In genomic region chr1:25431495-25432363, GRCh38 we compare ENCODE assay signal across 9 cellular contexts. TPM values are rescaled to one million over a fixed set of nuclear protein-coding genes. Genes with fewer than 3 reads are reported as not detected.
DNase-seq lines count a peak whose midpoint lies in the region; ATAC-seq and TF ChIP-seq lines count a peak whose summit lies in the region.
"Had no signal": no experiment of that assay in that cellular context is flagged by ENCODE, and none has a peak within 500 bp of the region (broad histone marks: within the 10 kb centered on the region; RNA-seq: fewer than 3 reads in every experiment).

No MANE protein-coding gene starts in this region.

- H3K4me2 ChIP-seq in PC-9, result peak overlapping the region; percentile 87

- peak overlapping the region; percentile 73; the same call in 1 of the 2 replicates for H2AFZ ChIP-seq in PC-9

- in situ Hi-C loops in G401 (cut with HindIII; ENCODE audit: low sequenced_read_pairs), result no loop called here

- no peaks in the 10 kb centered on the region; the same call in 1 of the 2 replicates for H3F3A ChIP-seq in PC-9 (ENCODE audit: insufficient read depth, low read depth)

- intact Hi-C loops in PC-9 (cut with micrococcal nuclease; ENCODE audit: unreplicated experiment), result no loop called here

- CTCF ChIA-PET in PC-9 (lab: Charles Lee), result interaction anchor here (0.7 kb wide), 1 partner anchor 74 kb away, joined by 6 read pairs; no protein-coding TSS in a partner anchor

- peak; percentile 64 for DNase-seq in G401 (ENCODE audit: low spot score)
- DNase-seq in PC-9, result no peak
- DNase-seq in effector memory CD4-positive, alpha-beta T cell, result peak in 1 of 3 donors; percentile 0
- no peak for DNase-seq in COLO668 (lab: John Stamatoyannopoulos, UW; ENCODE audit: unreplicated experiment)
- DNase-seq in dedifferentiated amniotic fluid mesenchymal stem cell (ENCODE audit: extremely low spot score), result no peak

- H3K9me3 ChIP-seq in PC-9 (ENCODE audit: insufficient read depth, low read depth), result no peaks in the 10 kb centered on the region
- H3K9me3 ChIP-seq in effector memory CD4-positive, alpha-beta T cell (ENCODE audit: control insufficient read depth, low read length), result no peaks in the 10 kb centered on the region
- no peaks in the 10 kb centered on the region for H3K9me3 ChIP-seq in muscle layer of duodenum (ENCODE audit: control insufficient read depth in 1 of 2, low read length in 2 of 2)

- no peaks in the 10 kb centered on the region for H3K9me2 ChIP-seq in PC-9 (ENCODE audit: insufficient read depth)

- no peaks in the 10 kb centered on the region for H3K36me3 ChIP-seq in PC-9 (ENCODE audit: low read depth)
- H3K36me3 ChIP-seq in effector memory CD4-positive, alpha-beta T cell (ENCODE audit: control insufficient read depth, insufficient read depth, low read length), result no peaks in the 10 kb centered on the region
- no peaks in the 10 kb centered on the region for H3K36me3 ChIP-seq in muscle layer of duodenum (ENCODE audit: control insufficient read depth in 1 of 2, insufficient read depth in 2 of 2, low read length in 2 of 2)

- no peak for TF ChIP-seq CTCF in PC-9 (conservative IDR thresholded peaks at IDR 0.05)

- peaks cover 14% of the 10 kb centered on the region; the same call in 1 of the 2 replicates for H3K4me1 ChIP-seq in PC-9 (replicated peaks; ENCODE audit: insufficient read depth)
- H3K4me1 ChIP-seq in effector memory CD4-positive, alpha-beta T cell (ENCODE audit: control insufficient read depth, insufficient read depth, low read length, poor library complexity, severe bottlenecking), result peaks cover 19% of the 10 kb centered on the region
- H3K4me1 ChIP-seq in muscle layer of duodenum (ENCODE audit: control insufficient read depth in 1 of 2, insufficient read depth in 2 of 2, low read length in 2 of 2), result peaks cover 40 to 43% of the 10 kb centered on the region in 2 donors

- H3K79me2 ChIP-seq in PC-9 (ENCODE audit: low read depth), result peaks cover 19% of the 10 kb centered on the region

- TSS peak; percentile 34 for BruUV-seq in PC-9 (replicated peaks; lab: Mats Ljungman, UMichigan)

- H4K20me1 ChIP-seq in PC-9 (ENCODE audit: insufficient read depth), result no peaks in the 10 kb centered on the region

- H3K27me3 ChIP-seq in PC-9 (ENCODE audit: insufficient read depth, low read depth) (no peaks in the 10 kb centered on the region), muscle layer of duodenum (ENCODE audit: low read depth, low read length) (no peaks in the 10 kb centered on the region)
- H3K27me3 ChIP-seq in effector memory CD4-positive, alpha-beta T cell (replicated peaks; ENCODE audit: control insufficient read depth, insufficient read depth, low read length, poor library complexity, severe bottlenecking), result no peaks in the 10 kb centered on the region

- H3K27ac ChIP-seq in PC-9 (no peak overlapping the region), muscle layer of duodenum (ENCODE audit: low read length) (peak overlapping the region; percentile 76)
- peak overlapping the region; percentile 98 for H3K27ac ChIP-seq in effector memory CD4-positive, alpha-beta T cell (ENCODE audit: insufficient read depth, low read length, poor library complexity, severe bottlenecking)

- POLR2A ChIA-PET in PC-9 (lab: Charles Lee; ENCODE audit: unreplicated experiment), result no interaction called here

- H3K4me3 ChIP-seq in PC-9, result peak overlapping the region; percentile 85
- peak overlapping the region; percentile 70 for H3K4me3 ChIP-seq in effector memory CD4-positive, alpha-beta T cell (ENCODE audit: insufficient read depth, low read depth, low read length, poor library complexity, severe bottlenecking)
- H3K4me3 ChIP-seq in muscle layer of duodenum (ENCODE audit: low read depth in 1 of 2, low read length in 2 of 2), result peak overlapping the region; percentile 71 to 78

- no peak for ATAC-seq in GM19455 (IDR thresholded peaks at IDR 0.05; ENCODE audit: unreplicated experiment)
- no peak for ATAC-seq in GM21529 (IDR thresholded peaks at IDR 0.05; ENCODE audit: unreplicated experiment)

RNA-seq across cellular contexts. Expression of gene MACO1, which starts 1.0 kb away (rescaled TPM):
- 79.2 and 84.0 TPM in 2 replicates for total RNA-seq in G401 (2014; rRNA removed; shearing (Covaris generic))
- total RNA-seq in PC-9 (2021), result 5.9 and 9.6 TPM in 2 replicates

RNA-seq across cellular contexts. Expression of gene RHCE, which starts 11.1 kb away (rescaled TPM):
- 0.17 and 1.6 TPM in 2 replicates for total RNA-seq in G401 (2014; rRNA removed; shearing (Covaris generic))
- total RNA-seq in PC-9 (2021), result 0.22 and 0.78 TPM in 2 replicates
- total RNA-seq: T-helper 2 cell treated with Interferon-gamma antibody and Interleukin-4, amounts not matched to agents 100 ng/mL and 5 ng/mL, for 36 hours had no signal
